In genomic region chr6:16739329-16739801, GRCh38 we compare ENCODE assay signal across 13 cellular contexts. TPM values are rescaled to one million over a fixed set of nuclear protein-coding genes. Genes with fewer than 3 reads are reported as not detected.
DNase-seq lines count a peak whose midpoint lies in the region; ATAC-seq and TF ChIP-seq lines count a peak whose summit lies in the region.
"Had no signal": no experiment of that assay in that cellular context is flagged by ENCODE, and none has a peak within 500 bp of the region (broad histone marks: within the 10 kb centered on the region; RNA-seq: fewer than 3 reads in every experiment).

No MANE protein-coding gene starts in this region.

- no peaks in the 10 kb centered on the region for H3K27me3 ChIP-seq in rectal smooth muscle tissue (ENCODE audit: control insufficient read depth, insufficient read depth, low read length)

- peak overlapping the region; percentile 39 for H3K27ac Mint-ChIP-seq in T-helper 17 cell
- no peak overlapping the region for H3K27ac Mint-ChIP-seq in endothelial cell (ENCODE audit: unreplicated experiment)
- H3K27ac Mint-ChIP-seq: activated CD8-positive, alpha-beta memory T cell treated with anti-CD3 and anti-CD28 coated beads, Interleukin-2, amount 10 ng/mL, durations not matched to agents 7 days and 5 days; progenitor cell of endocrine pancreas had no signal

- no peak for ATAC-seq in T-helper 17 cell
- ATAC-seq: activated CD8-positive, alpha-beta memory T cell treated with anti-CD3 and anti-CD28 coated beads, Interleukin-2, amount 10 ng/mL, durations not matched to agents 7 days and 5 days had no signal

- H3K4me3 Mint-ChIP-seq in T-helper 17 cell (no peak overlapping the region), endothelial cell (ENCODE audit: unreplicated experiment) (no peak overlapping the region)
- H3K4me3 Mint-ChIP-seq: activated CD8-positive, alpha-beta memory T cell treated with anti-CD3 and anti-CD28 coated beads, Interleukin-2, amount 10 ng/mL, durations not matched to agents 7 days and 5 days had no signal

- H3K4me1 ChIP-seq in rectal smooth muscle tissue (ENCODE audit: control insufficient read depth, insufficient read depth, low read length), result peaks cover 46% of the 10 kb centered on the region

- no peaks in the 10 kb centered on the region for H3K36me3 ChIP-seq in rectal smooth muscle tissue (ENCODE audit: control insufficient read depth, insufficient read depth, low read length)
- H3K36me3 ChIP-seq: HAP-1 had no signal

- H3K27ac ChIP-seq in rectal smooth muscle tissue (ENCODE audit: low read depth, low read length), result peak overlapping the region; percentile 73

- DNase-seq in G401 (ENCODE audit: low spot score) (peak; percentile 47), T-helper 17 cell (no peak), glomerular visceral epithelial cell (ENCODE audit: extremely low spot score) (peak; percentile 94), pons (ENCODE audit: low spot score) (no peak), AML-193 (lab: John Stamatoyannopoulos, UW) (no peak), T-helper 9 cell (no peak), endothelial cell (ENCODE audit: low spot score) (no peak)
- DNase-seq: activated CD8-positive, alpha-beta memory T cell treated with anti-CD3 and anti-CD28 coated beads, Interleukin-2, amount 10 ng/mL, durations not matched to agents 7 days and 5 days; central memory CD4-positive, alpha-beta T cell; NCI-H2171 treated with DMSO at 0.1 percent for 48 hours had no signal

- H3K27me3 Mint-ChIP-seq in T-helper 17 cell (no peaks in the 10 kb centered on the region), endothelial cell (ENCODE audit: unreplicated experiment) (no peaks in the 10 kb centered on the region)
- H3K27me3 Mint-ChIP-seq: activated CD8-positive, alpha-beta memory T cell treated with anti-CD3 and anti-CD28 coated beads, Interleukin-2, amount 10 ng/mL, durations not matched to agents 7 days and 5 days; progenitor cell of endocrine pancreas had no signal

- no peaks in the 10 kb centered on the region for H3K9me3 Mint-ChIP-seq in endothelial cell (ENCODE audit: unreplicated experiment)

- in situ Hi-C loops in G401 (cut with HindIII; ENCODE audit: low sequenced_read_pairs), result no loop called here

- no peak overlapping the region for H3K4me3 ChIP-seq in rectal smooth muscle tissue (ENCODE audit: low read length)
- H3K4me3 ChIP-seq: HAP-1 had no signal

- no peak for TF ChIP-seq CTCF in endothelial cell (IDR thresholded peaks at IDR 0.05; ENCODE audit: unreplicated experiment)

- H3K9me3 ChIP-seq in T-helper 17 cell (ENCODE audit: control insufficient read depth, low read length, poor library complexity, severe bottlenecking), result no peaks in the 10 kb centered on the region
- H3K9me3 ChIP-seq: HAP-1 had no signal

- H3K9ac ChIP-seq in rectal smooth muscle tissue (ENCODE audit: low read length), result no peak overlapping the region

- H3K36me3 Mint-ChIP-seq in T-helper 17 cell (ENCODE audit: low read depth), result peaks cover 7% of the 10 kb centered on the region
- no peaks in the 10 kb centered on the region for H3K36me3 Mint-ChIP-seq in endothelial cell (ENCODE audit: low read depth, unreplicated experiment)

- H3K4me1 Mint-ChIP-seq in T-helper 17 cell, result peaks cover 54% of the 10 kb centered on the region
- peaks cover 30% of the 10 kb centered on the region for H3K4me1 Mint-ChIP-seq in endothelial cell (ENCODE audit: unreplicated experiment)

RNA-seq across cellular contexts. Expression of gene ATXN1, which starts 21.9 kb away (rescaled TPM):
- under 0.01 TPM in 2 replicates for total RNA-seq in G401 (2014; rRNA removed; shearing (Covaris generic))
- total RNA-seq in T-helper 17 cell (100 to 1,000 TPM; 121 to 135 TPM), endothelial cell (ENCODE audit: unreplicated experiment) (18.7 TPM)

Comparison
In these comparisons a context has a peak if more than half of its experiments do, and no peak if none do; other contexts are left out.
1. DNase-seq: peak in G401 (single experiment) and glomerular visceral epithelial cell (single experiment); none in T-helper 17 cell (0 of 3), pons (single experiment), AML-193 (0 of 2), T-helper 9 cell (single experiment) and endothelial cell (single experiment).
2. RNA of gene ATXN1, which starts 21.9 kb away (total RNA-seq): 121 to 135 TPM in T-helper 17 cell and 18.7 TPM in endothelial cell (single experiment); under 0.01 TPM in G401; every median in the first group is over 10 times any median in the second.